19 cellular contexts compared by ENCODE assay signal in the genomic region with DNA sequence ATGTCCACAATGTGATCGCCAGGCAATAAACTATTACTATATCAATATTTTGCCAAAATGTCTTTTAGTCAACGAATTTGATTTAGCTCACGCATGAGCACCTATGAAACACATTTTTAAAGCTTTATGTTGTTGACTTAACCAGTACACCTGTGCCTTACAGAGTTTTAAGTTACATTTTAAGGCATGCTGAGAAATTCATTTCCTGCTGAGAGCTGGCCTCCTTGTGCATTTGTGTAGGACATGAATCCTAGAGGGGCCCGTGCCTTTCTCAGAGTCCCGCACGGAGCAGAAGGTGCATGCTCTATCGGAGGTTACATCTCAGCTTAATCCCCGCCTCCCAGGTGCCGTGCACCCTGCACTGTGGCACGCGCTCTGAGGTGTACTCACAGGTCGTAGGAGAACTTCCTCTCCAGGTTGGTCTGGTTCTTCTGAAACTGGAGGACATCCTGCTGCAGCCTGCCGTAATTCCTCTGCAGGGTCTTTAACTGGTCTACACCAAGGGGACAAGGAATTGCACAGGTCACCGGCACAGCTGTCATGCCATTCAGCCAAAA. TPM values are rescaled to one million over a fixed set of nuclear protein-coding genes. Genes with fewer than 3 reads are reported as not detected.
DNase-seq lines count a peak whose midpoint lies in the region; ATAC-seq, FAIRE-seq and TF ChIP-seq lines count a peak whose summit lies in the region.
"Had no signal": no experiment of that assay in that cellular context is flagged by ENCODE, and none has a peak within 500 bp of the region (broad histone marks: within the 10 kb centered on the region; RNA-seq: fewer than 3 reads in every experiment).

No MANE protein-coding gene starts in this region.

- H2BK120ac ChIP-seq in H1 (replicated peaks; ENCODE audit: low read depth, low read length) (no peak overlapping the region), neuronal stem cell (ENCODE audit: low read depth, low read length) (no peak overlapping the region)

- H3K79me1 ChIP-seq in H1 (ENCODE audit: low read depth, low read length) (no peaks in the 10 kb centered on the region; the same call in 1 of the 2 replicates), neuronal stem cell (ENCODE audit: low read depth, low read length) (peaks cover 3% of the 10 kb centered on the region)

- H3K23me2 ChIP-seq in H1 (ENCODE audit: low read depth, low read length): no peaks in the 10 kb centered on the region

- no peak for TF ChIP-seq CTCF in H1 (IDR thresholded peaks at IDR 0.05; ENCODE audit: control extremely low read depth in 1 of 3, insufficient read depth in 1 of 3, low read depth in 1 of 3, low read length in 3 of 3)

- DNase-seq in activated CD8-positive, alpha-beta memory T cell treated with anti-CD3 and anti-CD28 coated beads, Interleukin-2, amount 10 ng/mL, durations not matched to agents 7 days and 5 days: peak; percentile 40
- no peak for DNase-seq in activated CD8-positive, alpha-beta memory T cell treated with anti-CD3 and anti-CD28 coated beads for 24 hours
- DNase-seq in H1 (ENCODE audit: low read depth in 1 of 2, low spot score in 2 of 2): no peak
- DNase-seq in neuronal stem cell (ENCODE audit: low spot score): no peak
- no peak for DNase-seq in immature natural killer cell
- DNase-seq: DMS53, GF-D8, NCI-H1105 treated with DMSO at 0.1 percent for 48 hours, NCI-H2029 treated with DMSO at 0.1 percent for 48 hours, NCI-H226, NCI-H524, NCI-H774 had no signal

- 89% methylated on average over 14 of the region's 14 CpGs; no CpG with 5 or more reads in 1 of the 2 experiments for WGBS in H1 (ENCODE audit: extremely low coverage in 1 of 2, insufficient coverage in 1 of 2, insufficient read length in 1 of 2, insufficient replicate concordance in 2 of 2, low coverage in 1 of 2, low lambda C conversion rate in 2 of 2, missing lambda C conversion rate in 1 of 2), 2 experiments
- WGBS in neuronal stem cell (ENCODE audit: extremely low coverage in 2 of 2, insufficient read length in 2 of 2, insufficient replicate concordance in 1 of 2), 2 donors: no CpG with 5 or more reads among the region's 14 CpGs

- H2AK5ac ChIP-seq in H1 (ENCODE audit: low read depth, low read length) (no peak overlapping the region), neuronal stem cell (ENCODE audit: low read depth, low read length) (no peak overlapping the region)

- H3K23ac ChIP-seq in H1 (ENCODE audit: insufficient read length) (no peak overlapping the region), neuronal stem cell (ENCODE audit: low read depth, low read length, poor library complexity) (peak overlapping the region; percentile 52)

- no peaks in the 10 kb centered on the region for H3K36me3 ChIP-seq in H1 (ENCODE audit: control insufficient read depth in 2 of 4, insufficient read depth in 4 of 4, low read length in 3 of 4)
- H3K36me3 ChIP-seq in neuronal stem cell (replicated peaks in 1 of 2; ENCODE audit: control insufficient read depth in 2 of 2, insufficient read depth in 2 of 2, low read length in 2 of 2): peaks cover 9 to 57% of the 10 kb centered on the region in 2 donors
- H3K36me3 ChIP-seq: HAP-1 had no signal

- H2BK12ac ChIP-seq in H1 (ENCODE audit: low read depth, low read length) (no peak overlapping the region), neuronal stem cell (ENCODE audit: low read length) (no peak overlapping the region)

- H4K8ac ChIP-seq in H1 (ENCODE audit: extremely low read depth, insufficient read depth, low read length) (peak overlapping the region; percentile 72; the same call in 1 of the 2 replicates), neuronal stem cell (ENCODE audit: low read depth, low read length) (no peak overlapping the region)

- no peaks in the 10 kb centered on the region for H3K9me3 ChIP-seq in H1 (ENCODE audit: insufficient read depth in 2 of 2, low read depth in 1 of 2, low read length in 1 of 2)
- no peaks in the 10 kb centered on the region for H3K9me3 ChIP-seq in neuronal stem cell (replicated peaks in 1 of 2; ENCODE audit: control insufficient read depth in 2 of 2, insufficient read depth in 1 of 2, low read depth in 1 of 2, low read length in 2 of 2)
- H3K9me3 ChIP-seq: HAP-1 had no signal

- H2BK15ac ChIP-seq in H1 (ENCODE audit: low read length) (no peak overlapping the region), neuronal stem cell (ENCODE audit: low read length) (no peak overlapping the region)

- FAIRE-seq in H1 (lab: Jason Lieb, UNC): no peak
- FAIRE-seq: K562, RCC 7860 had no signal

- H3K4me1 ChIP-seq in H1 (replicated peaks in 1 of 4; ENCODE audit: control insufficient read depth in 3 of 4, insufficient read depth in 4 of 4, low read length in 3 of 4) (no peaks in the 10 kb centered on the region), neuronal stem cell (ENCODE audit: control insufficient read depth in 2 of 2, insufficient read depth in 1 of 2, low read depth in 1 of 2, low read length in 2 of 2) (peaks cover 0 to 4% of the 10 kb centered on the region in 2 donors)
- H3K4me1 ChIP-seq: HAP-1 had no signal

- H3K9me3 Mint-ChIP-seq in activated CD8-positive, alpha-beta memory T cell treated with anti-CD3 and anti-CD28 coated beads, Interleukin-2, amount 10 ng/mL, durations not matched to agents 7 days and 5 days (ENCODE audit: low read depth): peaks cover 2% of the 10 kb centered on the region
- no peaks in the 10 kb centered on the region for H3K9me3 Mint-ChIP-seq in immature natural killer cell
- H3K9me3 Mint-ChIP-seq: CD14-positive monocyte had no signal

- no peak overlapping the region for H3K4me2 ChIP-seq in H1 (ENCODE audit: insufficient read depth in 1 of 2, low read depth in 2 of 2, low read length in 2 of 2)
- H3K4me2 ChIP-seq in neuronal stem cell (ENCODE audit: insufficient read depth, low read length, poor library complexity, severe bottlenecking): no peak overlapping the region

- H2AFZ ChIP-seq in H1 (ENCODE audit: low read length) (no peak overlapping the region), neuronal stem cell (ENCODE audit: low read length) (no peak overlapping the region)

- H4K5ac ChIP-seq in H1 (ENCODE audit: insufficient read length, low read depth, low read length): no peak overlapping the region

- no peaks in the 10 kb centered on the region for H3K79me2 ChIP-seq in H1 (ENCODE audit: control insufficient read depth in 1 of 2, insufficient read depth in 2 of 2, low read length in 2 of 2)

- H3K18ac ChIP-seq in H1 (ENCODE audit: extremely low read depth, low read length) (no peak overlapping the region), neuronal stem cell (ENCODE audit: low read length) (no peak overlapping the region)

- H3K27ac ChIP-seq in H1 (ENCODE audit: low read depth, low read length) (no peak overlapping the region), neuronal stem cell (replicated peaks; ENCODE audit: low read length) (no peak overlapping the region)

- POLR2A ChIA-PET in H1 (lab: Charles Lee; ENCODE audit: partially characterized antibody): interaction anchor here (0.6 to 1.3 kb wide), 2 partner anchors 61 to 177 kb away, joined by 3 read pairs; no protein-coding TSS in a partner anchor

- no peaks in the 10 kb centered on the region for H3K27me3 ChIP-seq in H1 (replicated peaks in 1 of 4; ENCODE audit: control insufficient read depth in 3 of 4, extremely low read depth in 1 of 4, insufficient read depth in 3 of 4, low read length in 3 of 4)
- H3K27me3 ChIP-seq in neuronal stem cell (ENCODE audit: control insufficient read depth in 3 of 3, insufficient read depth in 3 of 3, low read depth in 1 of 3, low read length in 3 of 3): no peaks in the 10 kb centered on the region
- H3K27me3 ChIP-seq: SJCRH30 had no signal

- H3K56ac ChIP-seq in H1 (replicated peaks; ENCODE audit: insufficient read length, low read depth, low read length): no peak overlapping the region

- H3K36me3 Mint-ChIP-seq in activated CD8-positive, alpha-beta memory T cell treated with anti-CD3 and anti-CD28 coated beads, Interleukin-2, amount 10 ng/mL, durations not matched to agents 7 days and 5 days: no peaks in the 10 kb centered on the region
- H3K36me3 Mint-ChIP-seq in immature natural killer cell: peaks cover 0 to 18% (median 0%) of the 10 kb centered on the region in 3 donors

- H4K91ac ChIP-seq in H1 (replicated peaks; ENCODE audit: insufficient read length, low read length) (no peak overlapping the region), neuronal stem cell (ENCODE audit: low read depth, low read length, poor library complexity) (no peak overlapping the region)

- no peak for TF ChIP-seq RAD21 in H1 (IDR thresholded peaks at IDR 0.05 in 1 of 2, conservative IDR thresholded peaks at IDR 0.05 in 1 of 2; ENCODE audit: low read depth in 2 of 2, low read length in 2 of 2)

- no peak overlapping the region for H3K4me3 ChIP-seq in H1 (ENCODE audit: extremely low read depth in 1 of 4, insufficient read depth in 2 of 4, low read depth in 3 of 4, low read length in 4 of 4)
- no peak overlapping the region for H3K4me3 ChIP-seq in neuronal stem cell (ENCODE audit: low read length in 2 of 2)
- H3K4me3 ChIP-seq: HAP-1, K562, SJCRH30 had no signal

- no peak for TF ChIP-seq POLR2A in H1 (IDR thresholded peaks at IDR 0.05; ENCODE audit: control extremely low read depth in 1 of 2, low read depth in 2 of 2, low read length in 2 of 2)

- ATAC-seq in activated CD8-positive, alpha-beta memory T cell treated with anti-CD3 and anti-CD28 coated beads, Interleukin-2, amount 10 ng/mL, durations not matched to agents 7 days and 5 days: no peak
- ATAC-seq in HG03196 (IDR thresholded peaks at IDR 0.05; ENCODE audit: unreplicated experiment) (no peak), esophagus mucosa (no peak)
- ATAC-seq: K562 had no signal

- no peak overlapping the region for H3K9ac ChIP-seq in H1 (replicated peaks in 1 of 4; ENCODE audit: extremely low read depth in 1 of 4, low read depth in 3 of 4, low read length in 3 of 4)
- H3K9ac ChIP-seq in neuronal stem cell (ENCODE audit: low read depth, low read length, poor library complexity): no peak overlapping the region

- H2BK20ac ChIP-seq in H1 (ENCODE audit: low read length): no peak overlapping the region

- H3K4me1 Mint-ChIP-seq in activated CD8-positive, alpha-beta memory T cell treated with anti-CD3 and anti-CD28 coated beads, Interleukin-2, amount 10 ng/mL, durations not matched to agents 7 days and 5 days: no peaks in the 10 kb centered on the region
- peaks cover 0 to 2% of the 10 kb centered on the region in 2 donors for H3K4me1 Mint-ChIP-seq in immature natural killer cell
- H3K4me1 Mint-ChIP-seq: CD14-positive monocyte had no signal

- TF ChIP-seq EP300 in H1 (IDR thresholded peaks at IDR 0.05; ENCODE audit: borderline replicate concordance in 1 of 2, low read depth in 2 of 2, low read length in 2 of 2): no peak

- H3K4ac ChIP-seq in H1 (replicated peaks; ENCODE audit: insufficient read length, low read depth, low read length) (no peak overlapping the region), neuronal stem cell (ENCODE audit: low read length) (no peak overlapping the region)

- H2BK5ac ChIP-seq in H1 (ENCODE audit: low read depth, low read length) (no peak overlapping the region), neuronal stem cell (ENCODE audit: low read length) (no peak overlapping the region)

- no peaks in the 10 kb centered on the region for H4K20me1 ChIP-seq in H1 (replicated peaks in 1 of 2; ENCODE audit: control insufficient read depth in 1 of 2, insufficient read depth in 2 of 2, low read length in 2 of 2)

- H3K14ac ChIP-seq in H1 (ENCODE audit: insufficient read length) (no peak overlapping the region), neuronal stem cell (ENCODE audit: low read length) (no peak overlapping the region)

- H3K4me3 Mint-ChIP-seq in activated CD8-positive, alpha-beta memory T cell treated with anti-CD3 and anti-CD28 coated beads, Interleukin-2, amount 10 ng/mL, durations not matched to agents 7 days and 5 days: no peak overlapping the region
- H3K4me3 Mint-ChIP-seq in immature natural killer cell: no peak overlapping the region

- H3K27me3 Mint-ChIP-seq in activated CD8-positive, alpha-beta memory T cell treated with anti-CD3 and anti-CD28 coated beads, Interleukin-2, amount 10 ng/mL, durations not matched to agents 7 days and 5 days: peaks cover 16% of the 10 kb centered on the region
- H3K27me3 Mint-ChIP-seq in immature natural killer cell (ENCODE audit: low read depth in 3 of 3): peaks cover 0 to 2% (median 1%) of the 10 kb centered on the region in 3 donors

- no peak overlapping the region for H3K27ac Mint-ChIP-seq in activated CD8-positive, alpha-beta memory T cell treated with anti-CD3 and anti-CD28 coated beads, Interleukin-2, amount 10 ng/mL, durations not matched to agents 7 days and 5 days
- no peak overlapping the region for H3K27ac Mint-ChIP-seq in immature natural killer cell

- CTCF ChIA-PET in activated CD8-positive, alpha-beta memory T cell treated with anti-CD3 and anti-CD28 coated beads, Interleukin-2, amount 10 ng/mL, durations not matched to agents 7 days and 5 days (lab: Charles Lee): interaction anchor here (0.8 kb wide), 1 partner anchor 156 kb away, joined by 3 read pairs; no protein-coding TSS in a partner anchor
- CTCF ChIA-PET in H1 (lab: Charles Lee; ENCODE audit: partially characterized antibody): interaction anchor here (0.5 to 2.6 kb wide), 16 partner anchors 8 to 229 kb away, joined by 3 to 10 read pairs (median 4); no protein-coding TSS in a partner anchor

RNA-seq across cellular contexts. Expression of a gene that starts 53.2 kb away (rescaled TPM):
- 1 to 10 TPM; 3.0 to 5.5 TPM for total RNA-seq in activated CD8-positive, alpha-beta memory T cell treated with anti-CD3 and anti-CD28 coated beads, Interleukin-2, amount 10 ng/mL, durations not matched to agents 7 days and 5 days
- total RNA-seq in H1 (2021; fragmentation: NEBNext Ultra II Directional; extraction: Animal tissue kit (Norgen Biotek cat#: 25700)): 88.9 and 89.4 TPM in 2 replicates
- polyA plus RNA-seq in H1 (2011; rRNA removed) (32.2 and 45.9 TPM in 2 replicates), immature natural killer cell (10 to 100 TPM; 16.3 to 33.8 (median 17.6) TPM)
- 55.6 TPM for polyA plus RNA-seq in H1 (2011; cell fraction: cytosol; rRNA removed)
- 32.7 TPM for polyA plus RNA-seq in H1 (2011; cell fraction: nucleus; rRNA removed)
- polyA plus RNA-seq in H1 (2012, experiment 1 of 2): 80.1 to 96.8 TPM (median 90.0 TPM) in 4 replicates
- polyA plus RNA-seq in H1 (2012, experiment 2 of 2): 11.1 TPM
- polyA plus RNA-seq in H1 (2013, experiment 1 of 2): 79.8 TPM
- polyA plus RNA-seq in H1 (2013, experiment 2 of 2): 101 TPM
- polyA minus RNA-seq in H1 (2011; rRNA and poly(A)+ RNA removed): 26.5 and 37.3 TPM in 2 replicates
- 42.2 TPM for polyA minus RNA-seq in H1 (2011; cell fraction: cytosol; rRNA and poly(A)+ RNA removed)
- polyA minus RNA-seq in H1 (2011; cell fraction: nucleus; rRNA and poly(A)+ RNA removed): 20.0 TPM
- 79.9 TPM for polyA plus RNA-seq in neuronal stem cell (2013, experiment 1 of 2)
- polyA plus RNA-seq in neuronal stem cell (2013, experiment 2 of 2): 79.2 TPM
- total RNA-seq in esophagus mucosa: 3.7 TPM

Comparison
In these comparisons a context has a peak if more than half of its experiments do, and no peak if none do; other contexts are left out.
1. RNA of a gene that starts 53.2 kb away (total RNA-seq): 88.9 to 89.4 TPM in H1; 3.0 to 5.5 TPM in activated CD8-positive, alpha-beta memory T cell treated with anti-CD3 and anti-CD28 coated beads, Interleukin-2, amount 10 ng/mL, durations not matched to agents 7 days and 5 days and 3.7 TPM in esophagus mucosa (single experiment); every median in the first group is over 10 times any median in the second.